ENCODE assay signal across 14 cellular contexts in the genomic region with DNA sequence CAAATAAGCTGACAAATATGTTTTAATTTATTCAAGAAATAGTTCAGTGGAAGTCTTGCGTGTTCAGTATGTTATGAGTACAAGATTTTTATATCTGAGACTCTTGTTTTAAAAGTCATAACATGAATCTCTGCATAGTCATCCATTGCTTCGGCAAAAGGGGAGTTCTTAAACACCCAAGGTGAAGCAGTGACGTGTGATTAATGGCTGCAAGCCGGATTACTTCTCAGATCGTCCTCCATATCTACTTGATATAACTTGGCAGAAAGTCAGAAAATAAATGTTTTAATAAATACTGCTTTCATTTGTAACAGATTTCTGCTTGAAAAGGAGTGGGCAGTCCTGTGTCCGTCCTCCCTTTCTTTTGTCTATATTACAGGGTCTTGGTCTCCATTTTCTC.
DNase-seq lines count a peak whose midpoint lies in the region; ATAC-seq and TF ChIP-seq lines count a peak whose summit lies in the region.
"Had no signal": no experiment of that assay in that cellular context is flagged by ENCODE, and none has a peak within 500 bp of the region (broad histone marks: within the 10 kb centered on the region; RNA-seq: fewer than 3 reads in every experiment).

No MANE protein-coding gene starts in this region.

- BruUV-seq in MCF 10A (replicated peaks; lab: Mats Ljungman, UMichigan): no TSS peak

- H3K9me2 ChIP-seq in GM23248 (ENCODE audit: insufficient read depth): no peaks in the 10 kb centered on the region

- H3K9me3 Mint-ChIP-seq in mesothelial cell of epicardium (no peaks in the 10 kb centered on the region), MCF 10A (ENCODE audit: unreplicated experiment) (no peaks in the 10 kb centered on the region)
- H3K9me3 Mint-ChIP-seq: CD4-positive, alpha-beta T cell; H9 had no signal

- 98% methylated on average over 6 of the region's 6 CpGs for WGBS in GM23248 (ENCODE audit: low coverage in 1 of 2, low lambda C conversion rate in 2 of 2, missing lambda C conversion rate in 2 of 2), 2 experiments

- no peaks in the 10 kb centered on the region for H3K27me3 Mint-ChIP-seq in mesothelial cell of epicardium (ENCODE audit: low read depth)
- H3K27me3 Mint-ChIP-seq in MCF 10A (ENCODE audit: insufficient read depth, unreplicated experiment): no peaks in the 10 kb centered on the region
- H3K27me3 Mint-ChIP-seq: CD4-positive, alpha-beta T cell had no signal

- H3K4me1 ChIP-seq in GM23248 (ENCODE audit: insufficient read depth) (peaks cover 31% of the 10 kb centered on the region), SJSA1 (replicated peaks) (peaks cover 42% of the 10 kb centered on the region)
- H3K4me1 ChIP-seq: Caco-2 had no signal

- H2AFZ ChIP-seq in GM23248: no peak overlapping the region

- no peaks in the 10 kb centered on the region for H3K27me3 ChIP-seq in GM23248 (replicated peaks; ENCODE audit: insufficient read depth)
- H3K27me3 ChIP-seq in SJSA1 (replicated peaks): no peaks in the 10 kb centered on the region

- no peaks in the 10 kb centered on the region for H3F3A ChIP-seq in GM23248 (ENCODE audit: insufficient read depth)

- CTCF ChIA-PET in MCF 10A (lab: Yijun Ruan, JAX): interaction anchor here (1.0 kb wide), 1 partner anchor 8 kb away, joined by 5 read pairs; no protein-coding TSS in a partner anchor

- no peak overlapping the region for H3K4me3 ChIP-seq in GM23248
- no peak overlapping the region for H3K4me3 ChIP-seq in SJSA1
- H3K4me3 ChIP-seq: K562 had no signal

- H3K4me2 ChIP-seq in GM23248 (ENCODE audit: unreplicated experiment): peak overlapping the region; percentile 3

- in situ Hi-C loops in GM23248 (cut with MboI): no loop called here

- intact Hi-C loops in MCF 10A (cut with micrococcal nuclease): no loop called here

- TF ChIP-seq CTCF in mesothelial cell of epicardium (IDR thresholded peaks at IDR 0.05; ENCODE audit: unreplicated experiment): no peak
- TF ChIP-seq CTCF in MCF 10A (IDR thresholded peaks at IDR 0.05; ENCODE audit: unreplicated experiment): no peak

- no peaks in the 10 kb centered on the region for H3K79me2 ChIP-seq in GM23248 (ENCODE audit: insufficient read depth)

- POLR2A ChIA-PET in MCF 10A (lab: Yijun Ruan, JAX): interaction anchor here (1.2 kb wide), 1 partner anchor 85 kb away, joined by 3 read pairs; no protein-coding TSS in a partner anchor

- no peak for DNase-seq in GM23248
- no peak for DNase-seq in SJSA1 (ENCODE audit: low read depth in 1 of 2, low spot score in 2 of 2)
- no peak for DNase-seq in mesothelial cell of epicardium (ENCODE audit: low spot score in 2 of 2, unreplicated experiment in 2 of 2)
- DNase-seq in MCF 10A (ENCODE audit: unreplicated experiment): no peak
- DNase-seq in NCI-H128 (lab: John Stamatoyannopoulos, UW; ENCODE audit: unreplicated experiment): no peak
- DNase-seq: AML-193; Caco-2; CD4-positive, alpha-beta T cell; H9 had no signal

- no peak overlapping the region for H3K9ac ChIP-seq in GM23248

- H4K20me1 ChIP-seq in GM23248 (ENCODE audit: insufficient read depth): no peaks in the 10 kb centered on the region

- H3K36me3 ChIP-seq in GM23248 (ENCODE audit: low read depth) (no peaks in the 10 kb centered on the region), SJSA1 (no peaks in the 10 kb centered on the region)

- H3K36me3 Mint-ChIP-seq in mesothelial cell of epicardium (no peaks in the 10 kb centered on the region), MCF 10A (ENCODE audit: insufficient read depth, unreplicated experiment) (no peaks in the 10 kb centered on the region)

- H3K27ac Mint-ChIP-seq in mesothelial cell of epicardium (peak overlapping the region; percentile 71), MCF 10A (ENCODE audit: low read depth, unreplicated experiment) (no peak overlapping the region)
- H3K27ac Mint-ChIP-seq: CD4-positive, alpha-beta T cell; H9 had no signal

- H3K4me3 Mint-ChIP-seq in mesothelial cell of epicardium (peak overlapping the region; percentile 4), MCF 10A (ENCODE audit: unreplicated experiment) (no peak overlapping the region)
- H3K4me3 Mint-ChIP-seq: CD4-positive, alpha-beta T cell; H9 had no signal

- H3K9me3 ChIP-seq in GM23248 (ENCODE audit: low read depth) (no peaks in the 10 kb centered on the region), SJSA1 (replicated peaks) (no peaks in the 10 kb centered on the region)
- H3K9me3 ChIP-seq: Caco-2 had no signal

- no peak for ATAC-seq in HG02938 (IDR thresholded peaks at IDR 0.05; ENCODE audit: unreplicated experiment)
- ATAC-seq in GM21367 (IDR thresholded peaks at IDR 0.05; ENCODE audit: unreplicated experiment): no peak
- ATAC-seq: K562 had no signal

- H3K4me1 Mint-ChIP-seq in mesothelial cell of epicardium (peaks cover 16% of the 10 kb centered on the region), MCF 10A (ENCODE audit: insufficient read depth, unreplicated experiment) (no peaks in the 10 kb centered on the region)
- H3K4me1 Mint-ChIP-seq: H9 had no signal

- H3K27ac ChIP-seq in GM23248 (no peak overlapping the region), SJSA1 (peak overlapping the region; percentile 28)
- H3K27ac ChIP-seq: C4-2B, HL-60 had no signal
